Comparison of ENCODE assay signal across 9 cellular contexts in genomic region chr15:100671858-100672543, GRCh38.
DNase-seq lines count a peak whose midpoint lies in the region; ATAC-seq, FAIRE-seq and TF ChIP-seq lines count a peak whose summit lies in the region.
"Had no signal": no experiment of that assay in that cellular context is flagged by ENCODE, and none has a peak within 500 bp of the region (broad histone marks: within the 10 kb centered on the region; RNA-seq: fewer than 3 reads in every experiment).

No MANE protein-coding gene starts in this region.

- H3K27ac ChIP-seq in Karpas-422 (ENCODE audit: low read length) (no peak overlapping the region), GM12878 (ENCODE audit: control insufficient read depth, insufficient read depth) (no peak overlapping the region), right lobe of liver (no peak overlapping the region)

- H3K4me1 Mint-ChIP-seq in activated CD4-positive, alpha-beta T cell treated with anti-CD3 and anti-CD28 coated beads for 36 hours, result no peaks in the 10 kb centered on the region

- CTCF ChIA-PET in BJ (lab: Yijun Ruan, JAX), result interaction anchor here (0.7 to 3.1 kb wide), 49 partner anchors 9 to 336 kb away, joined by 3 to 69 read pairs (median 5); partner anchors contain the start of genes ALDH1A3 and LRRK1
- CTCF ChIA-PET in GM12878 (lab: Yijun Ruan, JAX), result interaction anchor here (0.6 to 1.4 kb wide), 5 partner anchors 199 to 587 kb away, joined by 3 to 4 read pairs (median 3); no protein-coding TSS in a partner anchor
- CTCF ChIA-PET in activated CD4-positive, alpha-beta T cell treated with anti-CD3 and anti-CD28 coated beads for 36 hours (lab: Charles Lee), result interaction anchor here (0.6 to 1.3 kb wide), 3 partner anchors 20 to 200 kb away, joined by 3 to 7 read pairs (median 4); no protein-coding TSS in a partner anchor

- SMC1A ChIA-PET in GM12878 (lab: Charles Lee; ENCODE audit: uncharacterized antibody, unreplicated experiment), result no interaction called here

- no peak overlapping the region for H3K4me2 ChIP-seq in Karpas-422 (ENCODE audit: low read depth, low read length, poor library complexity, severe bottlenecking)
- no peak overlapping the region for H3K4me2 ChIP-seq in GM12878 (ENCODE audit: control insufficient read depth, insufficient read depth)

- H3K27ac Mint-ChIP-seq in activated CD4-positive, alpha-beta T cell treated with anti-CD3 and anti-CD28 coated beads for 36 hours, result no peak overlapping the region
- H3K27ac Mint-ChIP-seq: dendritic cell treated with granulocyte-macrophage colony-stimulating factor and Interleukin-4, amounts not matched to agents 40 ng/mL and 50 ng/mL, for 4 days had no signal

- H3K9me2 ChIP-seq in Karpas-422 (replicated peaks; ENCODE audit: insufficient read depth, low read length), result no peaks in the 10 kb centered on the region

- no peaks in the 10 kb centered on the region for H4K20me1 ChIP-seq in Karpas-422 (ENCODE audit: insufficient read depth, low read depth, low read length)
- no peaks in the 10 kb centered on the region for H4K20me1 ChIP-seq in GM12878 (ENCODE audit: control insufficient read depth, insufficient read depth)

- intact Hi-C loops in GM12878 (cut with micrococcal nuclease; ENCODE audit: unreplicated experiment) (loop anchor here (1.0 to 2.0 kb wide), 2 partner anchors 201 to 335 kb away; no protein-coding TSS in a partner anchor), right lobe of liver (cut with DNase I) (no loop called here)
- intact Hi-C loops in activated CD4-positive, alpha-beta T cell treated with anti-CD3 and anti-CD28 coated beads for 36 hours (cut with DNase I, micrococcal nuclease), result loop anchor here in 1 of 2 experiments (5.0 kb wide), 1 partner anchor 200 kb away; no protein-coding TSS in a partner anchor

- POLR2A ChIA-PET in BJ (lab: Charles Lee), result no interaction called here
- POLR2A ChIA-PET in GM12878 (lab: Charles Lee), result no interaction called here
- POLR2A ChIA-PET in activated CD4-positive, alpha-beta T cell treated with anti-CD3 and anti-CD28 coated beads for 36 hours (lab: Charles Lee), result no interaction called here

- H3K27me3 ChIP-seq in BJ (ENCODE audit: control insufficient read depth, insufficient read depth, low read length), result no peaks in the 10 kb centered on the region
- H3K27me3 ChIP-seq in Karpas-422 (ENCODE audit: low read length), result no peaks in the 10 kb centered on the region
- H3K27me3 ChIP-seq in GM12878 (replicated peaks in 1 of 2; ENCODE audit: control insufficient read depth in 2 of 2, insufficient read depth in 2 of 2, low read length in 1 of 2), result no peaks in the 10 kb centered on the region
- peaks cover 0 to 4% of the 10 kb centered on the region in 2 donors for H3K27me3 ChIP-seq in right lobe of liver

- H3K4me3 Mint-ChIP-seq in activated CD4-positive, alpha-beta T cell treated with anti-CD3 and anti-CD28 coated beads for 36 hours, result no peak overlapping the region
- H3K4me3 Mint-ChIP-seq: dendritic cell treated with granulocyte-macrophage colony-stimulating factor and Interleukin-4, amounts not matched to agents 40 ng/mL and 50 ng/mL, for 4 days had no signal

- H3K79me2 ChIP-seq in Karpas-422 (ENCODE audit: low read length) (no peaks in the 10 kb centered on the region), GM12878 (ENCODE audit: control insufficient read depth, insufficient read depth, low read length) (no peaks in the 10 kb centered on the region)

- in situ Hi-C loops in GM12878 (cut with MboI), result no loop called here

- H3K9me3 ChIP-seq in Karpas-422 (ENCODE audit: low read length) (no peaks in the 10 kb centered on the region), GM12878 (replicated peaks; ENCODE audit: control insufficient read depth, insufficient read depth, low read length) (no peaks in the 10 kb centered on the region), right lobe of liver (no peaks in the 10 kb centered on the region)

- peaks cover 4% of the 10 kb centered on the region for H3K9me3 Mint-ChIP-seq in activated CD4-positive, alpha-beta T cell treated with anti-CD3 and anti-CD28 coated beads for 36 hours (ENCODE audit: low read depth)
- H3K9me3 Mint-ChIP-seq: dendritic cell treated with granulocyte-macrophage colony-stimulating factor and Interleukin-4, amounts not matched to agents 40 ng/mL and 50 ng/mL, for 4 days had no signal

- ATAC-seq in GM12878, result peak; percentile 82
- peak; percentile 47 to 62 (median 57) for ATAC-seq in right lobe of liver
- ATAC-seq in GM18873 (IDR thresholded peaks at IDR 0.05; ENCODE audit: low FRiP score, unreplicated experiment), result no peak
- ATAC-seq in activated CD4-positive, alpha-beta T cell treated with anti-CD3 and anti-CD28 coated beads for 36 hours, result no peak

- FAIRE-seq in GM12878 (lab: Jason Lieb, UNC), result no peak

- H3K4me1 ChIP-seq in Karpas-422 (ENCODE audit: low read length), result no peaks in the 10 kb centered on the region
- no peaks in the 10 kb centered on the region for H3K4me1 ChIP-seq in GM12878 (ENCODE audit: control insufficient read depth, insufficient read depth, low read length)
- H3K4me1 ChIP-seq in right lobe of liver, result no peaks in the 10 kb centered on the region

- no peak for TF ChIP-seq EP300 in GM12878 (IDR thresholded peaks at IDR 0.05; ENCODE audit: borderline replicate concordance in 1 of 2, control insufficient read depth in 1 of 2, low read depth in 2 of 2, low read length in 2 of 2)

- H3K36me3 ChIP-seq in BJ (ENCODE audit: control insufficient read depth, insufficient read depth, low read length) (no peaks in the 10 kb centered on the region), Karpas-422 (ENCODE audit: insufficient read depth, low read length) (no peaks in the 10 kb centered on the region), GM12878 (ENCODE audit: control insufficient read depth in 2 of 2, insufficient read depth in 2 of 2, low read length in 1 of 2) (no peaks in the 10 kb centered on the region), right lobe of liver (no peaks in the 10 kb centered on the region)

- peak; percentile 16 for DNase-seq in BJ (ENCODE audit: low read depth)
- DNase-seq in Karpas-422, result peak; percentile 51
- DNase-seq in GM12878 (ENCODE audit: low read depth, low spot score), result no peak
- no peak for DNase-seq in right lobe of liver
- DNase-seq in activated CD4-positive, alpha-beta T cell treated with anti-CD3 and anti-CD28 coated beads for 36 hours, result no peak
- no peak for DNase-seq in central memory CD4-positive, alpha-beta T cell
- DNase-seq in NCI-H1694 treated with DMSO at 0.1 percent for 48 hours (lab: John Stamatoyannopoulos, UW), result no peak

- 45% methylated on average over 13 of the region's 13 CpGs for WGBS in GM12878 (ENCODE audit: insufficient coverage, insufficient replicate concordance, low lambda C conversion rate, missing lambda C conversion rate)
- WGBS in right lobe of liver (ENCODE audit: insufficient coverage, low coverage, low lambda C conversion rate, missing lambda C conversion rate), result 51% methylated on average over 10 of the region's 13 CpGs

- H2AFZ ChIP-seq in Karpas-422 (ENCODE audit: low read length) (no peak overlapping the region), GM12878 (ENCODE audit: control insufficient read depth, low read depth, low read length) (no peak overlapping the region)

- peaks cover 5% of the 10 kb centered on the region for H3K27me3 Mint-ChIP-seq in activated CD4-positive, alpha-beta T cell treated with anti-CD3 and anti-CD28 coated beads for 36 hours

- H3K9ac ChIP-seq in Karpas-422 (ENCODE audit: low read length) (no peak overlapping the region), GM12878 (ENCODE audit: control insufficient read depth, insufficient read depth, low read length) (no peak overlapping the region)

- TF ChIP-seq CTCF in BJ (IDR thresholded peaks at IDR 0.05; ENCODE audit: insufficient read depth, low read depth, low read length) (peak; percentile 86), GM12878 (IDR thresholded peaks at IDR 0.05 in 2 of 3, conservative IDR thresholded peaks at IDR 0.05 in 1 of 3; ENCODE audit: control insufficient read depth in 2 of 3, extremely low read depth in 1 of 3, insufficient read depth in 1 of 3, low read depth in 3 of 3, low read length in 3 of 3) (peak; percentile 31 to 48 (median 45); a peak in 5 of 6 replicates), right lobe of liver (IDR thresholded peaks at IDR 0.05) (peak; percentile 42 to 54 (median 46))

- no peak for TF ChIP-seq POLR2A in GM12878 (IDR thresholded peaks at IDR 0.05; ENCODE audit: low read depth, low read length)
- TF ChIP-seq POLR2A in right lobe of liver (IDR thresholded peaks at IDR 0.05), result no peak

- H3K4me3 ChIP-seq in BJ (ENCODE audit: low read depth, low read length) (no peak overlapping the region), Karpas-422 (ENCODE audit: low read length) (no peak overlapping the region), GM12878 (no peak overlapping the region), right lobe of liver (no peak overlapping the region)

- no peaks in the 10 kb centered on the region for H3K36me3 Mint-ChIP-seq in activated CD4-positive, alpha-beta T cell treated with anti-CD3 and anti-CD28 coated beads for 36 hours (ENCODE audit: low read depth)

- BruUV-seq in GM12878 (replicated peaks; lab: Mats Ljungman, UMichigan), result no TSS peak

- TF ChIP-seq RAD21 in GM12878 (IDR thresholded peaks at IDR 0.05; ENCODE audit: insufficient read depth, low read depth, low read length), result peak; percentile 56

- RAD21 ChIA-PET in GM12878 (lab: Charles Lee; ENCODE audit: unreplicated experiment), result no interaction called here

TF ChIP-seq in GM12878, 131 proteins besides CTCF, POLR2A, EP300 and RAD21:
- TF ChIP-seq TCF7 (IDR thresholded peaks at IDR 0.05; ENCODE audit: borderline replicate concordance) (no peak), RELB (IDR thresholded peaks at IDR 0.05; ENCODE audit: low read depth) (no peak), SMC3 (IDR thresholded peaks at IDR 0.05; ENCODE audit: borderline replicate concordance, low read length) (peak; percentile 43)

Comparison
In these comparisons a context has a peak if more than half of its experiments do, and no peak if none do; other contexts are left out.
1. DNase-seq: peak in BJ (single experiment) and Karpas-422 (single experiment); none in GM12878 (single experiment), right lobe of liver (0 of 3), activated CD4-positive, alpha-beta T cell treated with anti-CD3 and anti-CD28 coated beads for 36 hours (single experiment), central memory CD4-positive, alpha-beta T cell (single experiment) and NCI-H1694 treated with DMSO at 0.1 percent for 48 hours (single experiment).
2. ATAC-seq: peak in GM12878 (single experiment) and right lobe of liver (4 of 4); none in GM18873 (single experiment) and activated CD4-positive, alpha-beta T cell treated with anti-CD3 and anti-CD28 coated beads for 36 hours (single experiment).
3. Peak in every context shown above with its lines, with median percentiles within 50 percentile points of each other: CTCF ChIP-seq.